In genomic region chr20:9884061-9884460, GRCh38 we compare ENCODE assay signal across 10 cellular contexts. TPM values are rescaled to one million over a fixed set of nuclear protein-coding genes. Genes with fewer than 3 reads are reported as not detected.
DNase-seq lines count a peak whose midpoint lies in the region; ATAC-seq and TF ChIP-seq lines count a peak whose summit lies in the region.
"Had no signal": no experiment of that assay in that cellular context is flagged by ENCODE, and none has a peak within 500 bp of the region (broad histone marks: within the 10 kb centered on the region; RNA-seq: fewer than 3 reads in every experiment).

No MANE protein-coding gene starts in this region.

- H3K4me1 ChIP-seq in lower lobe of right lung = no peaks in the 10 kb centered on the region

- DNase-seq in NCI-H2171 treated with DMSO at 0.1 percent for 48 hours (lab: John Stamatoyannopoulos, UW) (peak; percentile 40), NCI-H2171 (lab: John Stamatoyannopoulos, UW) (no peak), NCI-H748 treated with DMSO at 0.1 percent for 48 hours (lab: John Stamatoyannopoulos, UW) (peak; percentile 59), dorsolateral prefrontal cortex (no peak), superior temporal gyrus (ENCODE audit: extremely low spot score) (peak; percentile 40), GM19238 (ENCODE audit: insufficient read length, low spot score) (no peak), lower lobe of right lung (no peak)

- H3K9me3 ChIP-seq in lower lobe of right lung = no peaks in the 10 kb centered on the region

- H3K36me3 ChIP-seq in lower lobe of right lung = no peaks in the 10 kb centered on the region

- intact Hi-C loops in dorsolateral prefrontal cortex (cut with DNase I) = no loop called here
- intact Hi-C loops in lower lobe of right lung (cut with DNase I) = no loop called here

- no peak overlapping the region for H3K27ac ChIP-seq in dorsolateral prefrontal cortex
- H3K27ac ChIP-seq in lower lobe of right lung = no peak overlapping the region

- H3K4me3 ChIP-seq in dorsolateral prefrontal cortex (no peak overlapping the region), lower lobe of right lung (no peak overlapping the region)

- H3K27me3 ChIP-seq in dorsolateral prefrontal cortex (no peaks in the 10 kb centered on the region), lower lobe of right lung (ENCODE audit: low read depth) (no peaks in the 10 kb centered on the region)

- TF ChIP-seq CTCF in dorsolateral prefrontal cortex (IDR thresholded peaks at IDR 0.05 in 54 of 56, conservative IDR thresholded peaks at IDR 0.05 in 2 of 56; ENCODE audit: low read depth in 1 of 56, partially characterized antibody in 56 of 56) = peak in 47 of 56 donors; percentile 7 to 55 (median 34)
- no peak for TF ChIP-seq CTCF in lower lobe of right lung (IDR thresholded peaks at IDR 0.05)

- ATAC-seq in HG03442 (IDR thresholded peaks at IDR 0.05; ENCODE audit: unreplicated experiment) (no peak), lower lobe of right lung (no peak)
- ATAC-seq: stimulated activated memory B cell treated with anti-CD40 and anti-IgM and Interleukin-4, amounts not matched to agents 10 μg/mL and 1 μg/mL and 100 μg/mL, for 72 hours had no signal

RNA-seq across cellular contexts. Expression of gene PAK5, which starts 45.2 kb away (rescaled TPM):
- total RNA-seq in dorsolateral prefrontal cortex (10 to 100 TPM in 119 of 120 experiments, 1 to 10 TPM in 1; 8.4 to 31.5 (median 20.5) TPM), lower lobe of right lung (0.21 TPM)
- total RNA-seq: fibroblast of lung had no signal

Comparison
In these comparisons a context has a peak if more than half of its experiments do, and no peak if none do; other contexts are left out.
1. DNase-seq: peak in NCI-H2171 treated with DMSO at 0.1 percent for 48 hours (single experiment), NCI-H748 treated with DMSO at 0.1 percent for 48 hours (single experiment) and superior temporal gyrus (single experiment); none in NCI-H2171 (single experiment), dorsolateral prefrontal cortex (0 of 10), GM19238 (single experiment) and lower lobe of right lung (single experiment).